In the genomic region with DNA sequence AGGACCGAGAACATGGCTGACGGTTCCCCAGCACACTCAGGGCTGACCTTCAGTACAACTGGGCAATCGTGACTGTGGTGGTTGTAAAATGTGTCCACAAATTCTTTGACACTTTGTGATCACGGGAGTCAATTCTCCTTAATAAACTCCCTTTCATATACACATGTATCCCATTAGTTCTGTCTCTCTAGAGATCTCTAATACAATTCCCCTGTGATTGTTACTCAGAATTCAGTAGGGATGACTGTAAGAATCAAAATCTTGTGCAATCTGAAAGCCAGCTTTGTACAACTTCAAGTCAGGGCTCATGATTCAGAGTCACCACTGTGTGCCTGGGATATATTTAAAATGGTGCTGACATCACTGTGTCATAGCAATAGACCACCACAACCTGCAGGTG, we compare ENCODE assay signal across 20 cellular contexts.
A peak's percentile ranks its signal among the peaks of the same experiment; 100 is the strongest.
DNase-seq lines count a peak whose midpoint lies in the region; ATAC-seq, FAIRE-seq and TF ChIP-seq lines count a peak whose summit lies in the region.
"Had no signal": no experiment of that assay in that cellular context is flagged by ENCODE, and none has a peak within 500 bp of the region (broad histone marks: within the 10 kb centered on the region; RNA-seq: fewer than 3 reads in every experiment).

No MANE protein-coding gene starts in this region.

- peak; percentile 7 for DNase-seq in AG09319 (ENCODE audit: extremely low read depth, low read depth)
- peak; percentile 24 for DNase-seq in HCEC 1CT
- peak; percentile 16 for DNase-seq in choroid plexus epithelial cell (ENCODE audit: low read depth)
- DNase-seq in foreskin fibroblast: peak; percentile 73 to 87
- DNase-seq in NCI-H1930 (lab: John Stamatoyannopoulos, UW): no peak
- no peak for DNase-seq in GM12892 (ENCODE audit: insufficient read length)
- DNase-seq: DMS 273 treated with DMSO at 0.1 percent for 48 hours, EL, KG1, NCI-H1092, NCI-H446, NCI-H748 treated with DMSO at 0.1 percent for 48 hours had no signal

- H3K4me3 ChIP-seq in choroid plexus epithelial cell (ENCODE audit: low read depth, low read length): no peak overlapping the region
- H3K4me3 ChIP-seq in foreskin fibroblast (ENCODE audit: low read depth in 1 of 2, low read length in 2 of 2): no peak overlapping the region
- H3K4me3 ChIP-seq: BLaER1, GM12878, HAP-1 had no signal

- no peak for FAIRE-seq in GM12892 (lab: Jason Lieb, UNC)
- FAIRE-seq: A204.1, GM12878 had no signal

- TF ChIP-seq CTCF in AG09319 (IDR thresholded peaks at IDR 0.05; ENCODE audit: low read depth, low read length): no peak
- no peak for TF ChIP-seq CTCF in choroid plexus epithelial cell (conservative IDR thresholded peaks at IDR 0.05; ENCODE audit: low read depth, low read length)
- no peak for TF ChIP-seq CTCF in foreskin fibroblast (IDR thresholded peaks at IDR 0.05; ENCODE audit: low read depth, low read length)

- TF ChIP-seq POLR2A in GM12892 (IDR thresholded peaks at IDR 0.05; ENCODE audit: low read depth, low read length): no peak

- ATAC-seq in HG03175 (IDR thresholded peaks at IDR 0.05; ENCODE audit: unreplicated experiment) (no peak), GM18502 (IDR thresholded peaks at IDR 0.05; ENCODE audit: poor library complexity, unreplicated experiment) (no peak)
- ATAC-seq: GM12878, Right ventricle myocardium inferior, SK-N-SH treated with all-trans-retinoic acid at 6 μM for 48 hours had no signal

Comparison
In these comparisons a context has a peak if more than half of its experiments do, and no peak if none do; other contexts are left out.
1. DNase-seq: peak in AG09319 (single experiment), HCEC 1CT (single experiment), choroid plexus epithelial cell (single experiment) and foreskin fibroblast (2 of 2); none in NCI-H1930 (0 of 2) and GM12892 (single experiment).